ENCODE assay signal across 1 cellular context in the genomic region with DNA sequence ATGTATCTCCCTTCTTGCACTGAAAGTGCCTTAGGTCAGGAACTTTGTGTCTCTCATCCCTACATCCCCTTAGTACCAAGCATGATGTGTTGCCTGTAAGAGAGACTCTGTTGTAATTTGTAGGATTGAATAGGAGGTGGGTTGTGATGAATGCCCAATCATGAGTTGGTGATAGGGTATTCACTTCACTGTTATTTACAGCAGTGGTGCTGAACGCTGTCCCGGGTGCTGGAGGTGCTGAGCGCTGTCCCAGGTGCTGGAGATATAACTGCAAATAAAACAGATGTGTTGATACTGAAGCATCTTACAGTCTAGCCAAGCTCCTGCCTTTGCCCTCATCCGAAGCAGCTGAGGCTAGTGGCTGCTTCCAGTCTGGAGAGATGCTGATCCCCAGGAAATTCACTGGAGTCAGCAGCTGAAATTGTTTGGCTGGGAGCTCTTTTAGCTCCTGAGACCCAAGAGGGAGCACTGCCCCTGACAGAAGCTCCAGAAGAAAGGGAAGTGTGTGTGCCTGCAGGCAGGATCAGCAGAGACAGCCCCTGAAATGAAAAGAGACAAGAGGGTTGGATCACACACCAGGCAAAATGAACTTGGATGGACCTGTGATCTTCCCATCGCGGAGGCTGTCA.
TF ChIP-seq lines count a peak whose summit lies in the region.

No MANE protein-coding gene starts in this region.

TF ChIP-seq in HepG2, 621 proteins besides CTCF, POLR2A, EP300 and RAD21 (continued from another document and continues in another):
- peak; percentile 95 for TF ChIP-seq SATB2 (CRISPR knock-in tag; IDR thresholded peaks at IDR 0.05)
- TF ChIP-seq, protein P1, sequence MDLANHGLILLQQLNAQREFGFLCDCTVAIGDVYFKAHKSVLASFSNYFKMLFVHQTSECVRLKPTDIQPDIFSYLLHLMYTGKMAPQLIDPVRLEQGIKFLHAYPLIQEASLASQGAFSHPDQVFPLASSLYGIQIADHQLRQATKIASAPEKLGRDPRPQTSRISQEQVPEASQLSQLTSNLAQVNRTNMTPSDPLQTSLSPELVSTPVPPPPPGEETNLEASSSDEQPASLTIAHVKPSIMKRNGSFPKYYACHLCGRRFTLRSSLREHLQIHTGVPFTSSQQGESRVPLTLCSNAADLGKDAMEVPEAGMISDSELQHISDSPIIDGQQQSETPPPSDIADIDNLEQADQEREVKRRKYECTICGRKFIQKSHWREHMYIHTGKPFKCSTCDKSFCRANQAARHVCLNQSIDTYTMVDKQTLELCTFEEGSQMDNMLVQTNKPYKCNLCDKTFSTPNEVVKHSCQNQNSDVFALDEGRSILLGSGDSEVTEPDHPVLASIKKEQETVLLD (CRISPR knock-in tag; IDR thresholded peaks at IDR 0.05; ENCODE audit: low read depth), result 0 out of 2 replicates have a peak, but pooled peaks have one; percentile 43
- TF ChIP-seq ZSCAN21 (CRISPR knock-in tag; IDR thresholded peaks at IDR 0.05; ENCODE audit: borderline replicate concordance), result peak; percentile 21; the same call in 1 of the 2 replicates
- TF ChIP-seq ZNF251 (CRISPR knock-in tag; IDR thresholded peaks at IDR 0.05), result peak; percentile 66; the same call in 1 of the 2 replicates
- peak; percentile 42; the same call in 1 of the 2 replicates for TF ChIP-seq ZNF143 (CRISPR knock-in tag; IDR thresholded peaks at IDR 0.05)
- TF ChIP-seq, protein P2, sequence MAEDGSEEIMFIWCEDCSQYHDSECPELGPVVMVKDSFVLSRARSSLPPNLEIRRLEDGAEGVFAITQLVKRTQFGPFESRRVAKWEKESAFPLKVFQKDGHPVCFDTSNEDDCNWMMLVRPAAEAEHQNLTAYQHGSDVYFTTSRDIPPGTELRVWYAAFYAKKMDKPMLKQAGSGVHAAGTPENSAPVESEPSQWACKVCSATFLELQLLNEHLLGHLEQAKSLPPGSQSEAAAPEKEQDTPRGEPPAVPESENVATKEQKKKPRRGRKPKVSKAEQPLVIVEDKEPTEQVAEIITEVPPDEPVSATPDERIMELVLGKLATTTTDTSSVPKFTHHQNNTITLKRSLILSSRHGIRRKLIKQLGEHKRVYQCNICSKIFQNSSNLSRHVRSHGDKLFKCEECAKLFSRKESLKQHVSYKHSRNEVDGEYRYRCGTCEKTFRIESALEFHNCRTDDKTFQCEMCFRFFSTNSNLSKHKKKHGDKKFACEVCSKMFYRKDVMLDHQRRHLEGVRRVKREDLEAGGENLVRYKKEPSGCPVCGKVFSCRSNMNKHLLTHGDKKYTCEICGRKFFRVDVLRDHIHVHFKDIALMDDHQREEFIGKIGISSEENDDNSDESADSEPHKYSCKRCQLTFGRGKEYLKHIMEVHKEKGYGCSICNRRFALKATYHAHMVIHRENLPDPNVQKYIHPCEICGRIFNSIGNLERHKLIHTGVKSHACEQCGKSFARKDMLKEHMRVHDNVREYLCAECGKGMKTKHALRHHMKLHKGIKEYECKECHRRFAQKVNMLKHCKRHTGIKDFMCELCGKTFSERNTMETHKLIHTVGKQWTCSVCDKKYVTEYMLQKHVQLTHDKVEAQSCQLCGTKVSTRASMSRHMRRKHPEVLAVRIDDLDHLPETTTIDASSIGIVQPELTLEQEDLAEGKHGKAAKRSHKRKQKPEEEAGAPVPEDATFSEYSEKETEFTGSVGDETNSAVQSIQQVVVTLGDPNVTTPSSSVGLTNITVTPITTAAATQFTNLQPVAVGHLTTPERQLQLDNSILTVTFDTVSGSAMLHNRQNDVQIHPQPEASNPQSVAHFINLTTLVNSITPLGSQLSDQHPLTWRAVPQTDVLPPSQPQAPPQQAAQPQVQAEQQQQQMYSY (CRISPR knock-in tag; IDR thresholded peaks at IDR 0.05), result 0 out of 2 replicates have a peak, but pooled peaks have one; percentile 55
- TF ChIP-seq, protein P3, sequence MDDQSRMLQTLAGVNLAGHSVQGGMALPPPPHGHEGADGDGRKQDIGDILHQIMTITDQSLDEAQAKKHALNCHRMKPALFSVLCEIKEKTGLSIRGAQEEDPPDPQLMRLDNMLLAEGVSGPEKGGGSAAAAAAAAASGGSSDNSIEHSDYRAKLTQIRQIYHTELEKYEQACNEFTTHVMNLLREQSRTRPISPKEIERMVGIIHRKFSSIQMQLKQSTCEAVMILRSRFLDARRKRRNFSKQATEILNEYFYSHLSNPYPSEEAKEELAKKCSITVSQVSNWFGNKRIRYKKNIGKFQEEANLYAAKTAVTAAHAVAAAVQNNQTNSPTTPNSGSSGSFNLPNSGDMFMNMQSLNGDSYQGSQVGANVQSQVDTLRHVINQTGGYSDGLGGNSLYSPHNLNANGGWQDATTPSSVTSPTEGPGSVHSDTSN (CRISPR knock-in tag; IDR thresholded peaks at IDR 0.05; ENCODE audit: borderline replicate concordance), result peak; percentile 93
- TF ChIP-seq ZNF205 (CRISPR knock-in tag; IDR thresholded peaks at IDR 0.05), result 0 out of 2 replicates have a peak, but pooled peaks have one; percentile 63
- no peak for TF ChIP-seq FOXK2 (IDR thresholded peaks at IDR 0.05)
- 0 out of 2 replicates have a peak, but pooled peaks have one; percentile 36 for TF ChIP-seq FOXO1 (CRISPR knock-in tag; IDR thresholded peaks at IDR 0.05)
- TF ChIP-seq, protein P4, sequence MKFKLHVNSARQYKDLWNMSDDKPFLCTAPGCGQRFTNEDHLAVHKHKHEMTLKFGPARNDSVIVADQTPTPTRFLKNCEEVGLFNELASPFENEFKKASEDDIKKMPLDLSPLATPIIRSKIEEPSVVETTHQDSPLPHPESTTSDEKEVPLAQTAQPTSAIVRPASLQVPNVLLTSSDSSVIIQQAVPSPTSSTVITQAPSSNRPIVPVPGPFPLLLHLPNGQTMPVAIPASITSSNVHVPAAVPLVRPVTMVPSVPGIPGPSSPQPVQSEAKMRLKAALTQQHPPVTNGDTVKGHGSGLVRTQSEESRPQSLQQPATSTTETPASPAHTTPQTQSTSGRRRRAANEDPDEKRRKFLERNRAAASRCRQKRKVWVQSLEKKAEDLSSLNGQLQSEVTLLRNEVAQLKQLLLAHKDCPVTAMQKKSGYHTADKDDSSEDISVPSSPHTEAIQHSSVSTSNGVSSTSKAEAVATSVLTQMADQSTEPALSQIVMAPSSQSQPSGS (CRISPR knock-in tag; IDR thresholded peaks at IDR 0.05), result peak; percentile 64; the same call in 1 of the 2 replicates
- TF ChIP-seq MIXL1 (CRISPR knock-in tag; IDR thresholded peaks at IDR 0.05), result peak; percentile 79; the same call in 1 of the 2 replicates
- TF ChIP-seq KLF16 (CRISPR knock-in tag; IDR thresholded peaks at IDR 0.05), result peak in 1 of 2 experiments; percentile 80; a peak in 2 of 4 replicates
- peak; percentile 80 for TF ChIP-seq ZKSCAN8 (CRISPR knock-in tag; IDR thresholded peaks at IDR 0.05; ENCODE audit: borderline replicate concordance)
- TF ChIP-seq ZNF431 (CRISPR knock-in tag; IDR thresholded peaks at IDR 0.05; ENCODE audit: borderline replicate concordance, low read depth), result 0 out of 2 replicates have a peak, but pooled peaks have one; percentile 40
- peak; percentile 98 for TF ChIP-seq ZSCAN9 (CRISPR knock-in tag; IDR thresholded peaks at IDR 0.05; ENCODE audit: borderline replicate concordance)
- 0 out of 2 replicates have a peak, but pooled peaks have one; percentile 38 for TF ChIP-seq SALL2 (CRISPR knock-in tag; IDR thresholded peaks at IDR 0.05)
- TF ChIP-seq FOSL2 (CRISPR knock-in tag; IDR thresholded peaks at IDR 0.05), result peak; percentile 50
- TF ChIP-seq, protein P5, sequence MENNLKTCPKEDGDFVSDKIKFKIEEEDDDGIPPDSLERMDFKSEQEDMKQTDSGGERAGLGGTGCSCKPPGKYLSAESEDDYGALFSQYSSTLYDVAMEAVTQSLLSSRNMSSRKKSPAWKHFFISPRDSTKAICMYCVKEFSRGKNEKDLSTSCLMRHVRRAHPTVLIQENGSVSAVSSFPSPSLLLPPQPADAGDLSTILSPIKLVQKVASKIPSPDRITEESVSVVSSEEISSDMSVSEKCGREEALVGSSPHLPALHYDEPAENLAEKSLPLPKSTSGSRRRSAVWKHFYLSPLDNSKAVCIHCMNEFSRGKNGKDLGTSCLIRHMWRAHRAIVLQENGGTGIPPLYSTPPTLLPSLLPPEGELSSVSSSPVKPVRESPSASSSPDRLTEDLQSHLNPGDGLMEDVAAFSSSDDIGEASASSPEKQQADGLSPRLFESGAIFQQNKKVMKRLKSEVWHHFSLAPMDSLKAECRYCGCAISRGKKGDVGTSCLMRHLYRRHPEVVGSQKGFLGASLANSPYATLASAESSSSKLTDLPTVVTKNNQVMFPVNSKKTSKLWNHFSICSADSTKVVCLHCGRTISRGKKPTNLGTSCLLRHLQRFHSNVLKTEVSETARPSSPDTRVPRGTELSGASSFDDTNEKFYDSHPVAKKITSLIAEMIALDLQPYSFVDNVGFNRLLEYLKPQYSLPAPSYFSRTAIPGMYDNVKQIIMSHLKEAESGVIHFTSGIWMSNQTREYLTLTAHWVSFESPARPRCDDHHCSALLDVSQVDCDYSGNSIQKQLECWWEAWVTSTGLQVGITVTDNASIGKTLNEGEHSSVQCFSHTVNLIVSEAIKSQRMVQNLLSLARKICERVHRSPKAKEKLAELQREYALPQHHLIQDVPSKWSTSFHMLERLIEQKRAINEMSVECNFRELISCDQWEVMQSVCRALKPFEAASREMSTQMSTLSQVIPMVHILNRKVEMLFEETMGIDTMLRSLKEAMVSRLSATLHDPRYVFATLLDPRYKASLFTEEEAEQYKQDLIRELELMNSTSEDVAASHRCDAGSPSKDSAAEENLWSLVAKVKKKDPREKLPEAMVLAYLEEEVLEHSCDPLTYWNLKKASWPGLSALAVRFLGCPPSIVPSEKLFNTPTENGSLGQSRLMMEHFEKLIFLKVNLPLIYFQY (CRISPR knock-in tag; IDR thresholded peaks at IDR 0.05; ENCODE audit: borderline replicate concordance), result peak; percentile 71; the same call in 1 of the 2 replicates
- peak; percentile 91; the same call in 1 of the 2 replicates for TF ChIP-seq SP140L (CRISPR knock-in tag; IDR thresholded peaks at IDR 0.05; ENCODE audit: borderline replicate concordance)
- no peak for TF ChIP-seq ZNF782 (CRISPR knock-in tag; IDR thresholded peaks at IDR 0.05; ENCODE audit: borderline replicate concordance)
- peak; percentile 95 for TF ChIP-seq ZFP37 (CRISPR knock-in tag; IDR thresholded peaks at IDR 0.05; ENCODE audit: borderline replicate concordance)
- peak; percentile 67; the same call in 1 of the 2 replicates for TF ChIP-seq ZNF430 (CRISPR knock-in tag; IDR thresholded peaks at IDR 0.05)
- no peak for TF ChIP-seq REPIN1 (CRISPR knock-in tag; IDR thresholded peaks at IDR 0.05; ENCODE audit: borderline replicate concordance, low read depth)
- TF ChIP-seq ELF3 (CRISPR knock-in tag; IDR thresholded peaks at IDR 0.05), result peak; percentile 56; the same call in 1 of the 2 replicates
- TF ChIP-seq, protein P6, sequence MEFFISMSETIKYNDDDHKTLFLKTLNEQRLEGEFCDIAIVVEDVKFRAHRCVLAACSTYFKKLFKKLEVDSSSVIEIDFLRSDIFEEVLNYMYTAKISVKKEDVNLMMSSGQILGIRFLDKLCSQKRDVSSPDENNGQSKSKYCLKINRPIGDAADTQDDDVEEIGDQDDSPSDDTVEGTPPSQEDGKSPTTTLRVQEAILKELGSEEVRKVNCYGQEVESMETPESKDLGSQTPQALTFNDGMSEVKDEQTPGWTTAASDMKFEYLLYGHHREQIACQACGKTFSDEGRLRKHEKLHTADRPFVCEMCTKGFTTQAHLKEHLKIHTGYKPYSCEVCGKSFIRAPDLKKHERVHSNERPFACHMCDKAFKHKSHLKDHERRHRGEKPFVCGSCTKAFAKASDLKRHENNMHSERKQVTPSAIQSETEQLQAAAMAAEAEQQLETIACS (CRISPR knock-in tag; IDR thresholded peaks at IDR 0.05), result 0 out of 2 replicates have a peak, but pooled peaks have one; percentile 39
- peak; percentile 74; the same call in 1 of the 2 replicates for TF ChIP-seq RFXANK (CRISPR knock-in tag; IDR thresholded peaks at IDR 0.05)
- TF ChIP-seq SIX4 (CRISPR knock-in tag; IDR thresholded peaks at IDR 0.05), result peak; percentile 86
- no peak for TF ChIP-seq SRSF9 (IDR thresholded peaks at IDR 0.05; ENCODE audit: borderline replicate concordance, insufficient read depth, low read depth, low read length, poor library complexity, severe bottlenecking)
- TF ChIP-seq HOXA3 (CRISPR knock-in tag; IDR thresholded peaks at IDR 0.05), result peak; percentile 22; the same call in 1 of the 2 replicates
- TF ChIP-seq NFYC (CRISPR knock-in tag; IDR thresholded peaks at IDR 0.05), result 0 out of 2 replicates have a peak, but pooled peaks have one; percentile 21
- TF ChIP-seq ZNF331 (CRISPR knock-in tag; IDR thresholded peaks at IDR 0.05), result peak; percentile 89
- no peak for TF ChIP-seq SOX13 (IDR thresholded peaks at IDR 0.05)
- peak in 1 of 2 experiments; percentile 42; a peak in 1 of 4 replicates for TF ChIP-seq SOX13 (CRISPR knock-in tag; conservative IDR thresholded peaks at IDR 0.05 in 1 of 2, IDR thresholded peaks at IDR 0.05 in 1 of 2)
- 0 out of 2 replicates have a peak, but pooled peaks have one; percentile 59 for TF ChIP-seq MTA3 (CRISPR knock-in tag; IDR thresholded peaks at IDR 0.05)
- peak; percentile 36 for TF ChIP-seq IKZF4 (CRISPR knock-in tag; IDR thresholded peaks at IDR 0.05; ENCODE audit: borderline replicate concordance, low read depth, not compliant biosample characterization)
- TF ChIP-seq, protein P7, sequence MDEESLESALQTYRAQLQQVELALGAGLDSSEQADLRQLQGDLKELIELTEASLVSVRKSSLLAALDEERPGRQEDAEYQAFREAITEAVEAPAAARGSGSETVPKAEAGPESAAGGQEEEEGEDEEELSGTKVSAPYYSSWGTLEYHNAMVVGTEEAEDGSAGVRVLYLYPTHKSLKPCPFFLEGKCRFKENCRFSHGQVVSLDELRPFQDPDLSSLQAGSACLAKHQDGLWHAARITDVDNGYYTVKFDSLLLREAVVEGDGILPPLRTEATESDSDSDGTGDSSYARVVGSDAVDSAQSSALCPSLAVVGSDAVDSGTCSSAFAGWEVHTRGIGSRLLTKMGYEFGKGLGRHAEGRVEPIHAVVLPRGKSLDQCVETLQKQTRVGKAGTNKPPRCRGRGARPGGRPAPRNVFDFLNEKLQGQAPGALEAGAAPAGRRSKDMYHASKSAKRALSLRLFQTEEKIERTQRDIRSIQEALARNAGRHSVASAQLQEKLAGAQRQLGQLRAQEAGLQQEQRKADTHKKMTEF (CRISPR knock-in tag; IDR thresholded peaks at IDR 0.05), result peak; percentile 25; the same call in 1 of the 2 replicates
- TF ChIP-seq, protein P8, sequence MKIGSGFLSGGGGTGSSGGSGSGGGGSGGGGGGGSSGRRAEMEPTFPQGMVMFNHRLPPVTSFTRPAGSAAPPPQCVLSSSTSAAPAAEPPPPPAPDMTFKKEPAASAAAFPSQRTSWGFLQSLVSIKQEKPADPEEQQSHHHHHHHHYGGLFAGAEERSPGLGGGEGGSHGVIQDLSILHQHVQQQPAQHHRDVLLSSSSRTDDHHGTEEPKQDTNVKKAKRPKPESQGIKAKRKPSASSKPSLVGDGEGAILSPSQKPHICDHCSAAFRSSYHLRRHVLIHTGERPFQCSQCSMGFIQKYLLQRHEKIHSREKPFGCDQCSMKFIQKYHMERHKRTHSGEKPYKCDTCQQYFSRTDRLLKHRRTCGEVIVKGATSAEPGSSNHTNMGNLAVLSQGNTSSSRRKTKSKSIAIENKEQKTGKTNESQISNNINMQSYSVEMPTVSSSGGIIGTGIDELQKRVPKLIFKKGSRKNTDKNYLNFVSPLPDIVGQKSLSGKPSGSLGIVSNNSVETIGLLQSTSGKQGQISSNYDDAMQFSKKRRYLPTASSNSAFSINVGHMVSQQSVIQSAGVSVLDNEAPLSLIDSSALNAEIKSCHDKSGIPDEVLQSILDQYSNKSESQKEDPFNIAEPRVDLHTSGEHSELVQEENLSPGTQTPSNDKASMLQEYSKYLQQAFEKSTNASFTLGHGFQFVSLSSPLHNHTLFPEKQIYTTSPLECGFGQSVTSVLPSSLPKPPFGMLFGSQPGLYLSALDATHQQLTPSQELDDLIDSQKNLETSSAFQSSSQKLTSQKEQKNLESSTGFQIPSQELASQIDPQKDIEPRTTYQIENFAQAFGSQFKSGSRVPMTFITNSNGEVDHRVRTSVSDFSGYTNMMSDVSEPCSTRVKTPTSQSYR (CRISPR knock-in tag; IDR thresholded peaks at IDR 0.05; ENCODE audit: borderline replicate concordance), result peak; percentile 70; the same call in 1 of the 2 replicates
